1 cellular context compared by ENCODE assay signal in genomic region chr16:3065069-3065741, GRCh38.
TF ChIP-seq lines count a peak whose summit lies in the region.

A gene with protein sequence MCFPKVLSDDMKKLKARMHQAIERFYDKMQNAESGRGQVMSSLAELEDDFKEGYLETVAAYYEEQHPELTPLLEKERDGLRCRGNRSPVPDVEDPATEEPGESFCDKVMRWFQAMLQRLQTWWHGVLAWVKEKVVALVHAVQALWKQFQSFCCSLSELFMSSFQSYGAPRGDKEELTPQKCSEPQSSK (plus strand): TSS chr16:3065640. CDS start chr16:3065812, 172 bp downstream.

TF ChIP-seq in GM12878, 131 proteins besides CTCF, POLR2A, EP300 and RAD21 (continued from another document):
- TF ChIP-seq, protein P1, sequence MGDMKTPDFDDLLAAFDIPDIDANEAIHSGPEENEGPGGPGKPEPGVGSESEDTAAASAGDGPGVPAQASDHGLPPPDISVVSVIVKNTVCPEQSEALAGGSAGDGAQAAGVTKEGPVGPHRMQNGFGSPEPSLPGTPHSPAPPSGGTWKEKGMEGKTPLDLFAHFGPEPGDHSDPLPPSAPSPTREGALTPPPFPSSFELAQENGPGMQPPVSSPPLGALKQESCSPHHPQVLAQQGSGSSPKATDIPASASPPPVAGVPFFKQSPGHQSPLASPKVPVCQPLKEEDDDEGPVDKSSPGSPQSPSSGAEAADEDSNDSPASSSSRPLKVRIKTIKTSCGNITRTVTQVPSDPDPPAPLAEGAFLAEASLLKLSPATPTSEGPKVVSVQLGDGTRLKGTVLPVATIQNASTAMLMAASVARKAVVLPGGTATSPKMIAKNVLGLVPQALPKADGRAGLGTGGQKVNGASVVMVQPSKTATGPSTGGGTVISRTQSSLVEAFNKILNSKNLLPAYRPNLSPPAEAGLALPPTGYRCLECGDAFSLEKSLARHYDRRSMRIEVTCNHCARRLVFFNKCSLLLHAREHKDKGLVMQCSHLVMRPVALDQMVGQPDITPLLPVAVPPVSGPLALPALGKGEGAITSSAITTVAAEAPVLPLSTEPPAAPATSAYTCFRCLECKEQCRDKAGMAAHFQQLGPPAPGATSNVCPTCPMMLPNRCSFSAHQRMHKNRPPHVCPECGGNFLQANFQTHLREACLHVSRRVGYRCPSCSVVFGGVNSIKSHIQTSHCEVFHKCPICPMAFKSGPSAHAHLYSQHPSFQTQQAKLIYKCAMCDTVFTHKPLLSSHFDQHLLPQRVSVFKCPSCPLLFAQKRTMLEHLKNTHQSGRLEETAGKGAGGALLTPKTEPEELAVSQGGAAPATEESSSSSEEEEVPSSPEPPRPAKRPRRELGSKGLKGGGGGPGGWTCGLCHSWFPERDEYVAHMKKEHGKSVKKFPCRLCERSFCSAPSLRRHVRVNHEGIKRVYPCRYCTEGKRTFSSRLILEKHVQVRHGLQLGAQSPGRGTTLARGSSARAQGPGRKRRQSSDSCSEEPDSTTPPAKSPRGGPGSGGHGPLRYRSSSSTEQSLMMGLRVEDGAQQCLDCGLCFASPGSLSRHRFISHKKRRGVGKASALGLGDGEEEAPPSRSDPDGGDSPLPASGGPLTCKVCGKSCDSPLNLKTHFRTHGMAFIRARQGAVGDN (IDR thresholded peaks at IDR 0.05), result peak; percentile 23; the same call in 1 of the 2 replicates
- TF ChIP-seq NR2F1 (conservative IDR thresholded peaks at IDR 0.05), result 0 out of 2 replicates have a peak, but pooled peaks have one; percentile 38
- peak; percentile 86 to 88 for TF ChIP-seq IKZF2 (IDR thresholded peaks at IDR 0.05)
- TF ChIP-seq CREM (IDR thresholded peaks at IDR 0.05; ENCODE audit: low read depth), result peak; percentile 55; the same call in 1 of the 2 replicates
- no peak for TF ChIP-seq NRF1 (conservative IDR thresholded peaks at IDR 0.05; ENCODE audit: low read depth, low read length)
- TF ChIP-seq HDGF (IDR thresholded peaks at IDR 0.05), result peak; percentile 34; the same call in 1 of the 2 replicates
- peak; percentile 88 for TF ChIP-seq EED (IDR thresholded peaks at IDR 0.05; ENCODE audit: low read depth)
- TF ChIP-seq BHLHE40 (IDR thresholded peaks at IDR 0.05; ENCODE audit: borderline replicate concordance in 1 of 2, low read depth in 2 of 2, low read length in 1 of 2), result peak in 1 of 2 experiments; percentile 24; a peak in 1 of 4 replicates
- peak; percentile 86 for TF ChIP-seq TCF12 (IDR thresholded peaks at IDR 0.05; ENCODE audit: low read depth, low read length)
- peak; percentile 69 for TF ChIP-seq GATAD2B (conservative IDR thresholded peaks at IDR 0.05; ENCODE audit: low read depth)
- peak; percentile 74 for TF ChIP-seq CHD2 (IDR thresholded peaks at IDR 0.05; ENCODE audit: borderline replicate concordance, low read depth, low read length)
- peak; percentile 47; the same call in 1 of the 2 replicates for TF ChIP-seq IRF4 (IDR thresholded peaks at IDR 0.05; ENCODE audit: low read depth, low read length)
- no peak for TF ChIP-seq SMAD1 (IDR thresholded peaks at IDR 0.05; ENCODE audit: low read depth, partially characterized antibody)
- TF ChIP-seq RELA (IDR thresholded peaks at IDR 0.05; ENCODE audit: borderline replicate concordance, partially characterized antibody), result peak; percentile 93
- no peak for TF ChIP-seq FOXM1 (IDR thresholded peaks at IDR 0.05; ENCODE audit: low read depth, low read length)
- no peak for TF ChIP-seq SUPT20H (IDR thresholded peaks at IDR 0.05; ENCODE audit: borderline replicate concordance, control insufficient read depth, low read depth, low read length)
- no peak for TF ChIP-seq KLF5 (IDR thresholded peaks at IDR 0.05; ENCODE audit: partially characterized antibody)
- TF ChIP-seq LARP7 (IDR thresholded peaks at IDR 0.05), result 0 out of 2 replicates have a peak, but pooled peaks have one; percentile 32
- TF ChIP-seq IKZF1 (conservative IDR thresholded peaks at IDR 0.05), result peak; percentile 93
- TF ChIP-seq CREB1 (IDR thresholded peaks at IDR 0.05; ENCODE audit: low read depth), result peak; percentile 68
- peak; percentile 13; the same call in 1 of the 2 replicates for TF ChIP-seq TCF3 (IDR thresholded peaks at IDR 0.05; ENCODE audit: borderline replicate concordance, insufficient read depth, low read depth, low read length)
- TF ChIP-seq NKRF (conservative IDR thresholded peaks at IDR 0.05), result 0 out of 2 replicates have a peak, but pooled peaks have one; percentile 27
- TF ChIP-seq, protein P2, sequence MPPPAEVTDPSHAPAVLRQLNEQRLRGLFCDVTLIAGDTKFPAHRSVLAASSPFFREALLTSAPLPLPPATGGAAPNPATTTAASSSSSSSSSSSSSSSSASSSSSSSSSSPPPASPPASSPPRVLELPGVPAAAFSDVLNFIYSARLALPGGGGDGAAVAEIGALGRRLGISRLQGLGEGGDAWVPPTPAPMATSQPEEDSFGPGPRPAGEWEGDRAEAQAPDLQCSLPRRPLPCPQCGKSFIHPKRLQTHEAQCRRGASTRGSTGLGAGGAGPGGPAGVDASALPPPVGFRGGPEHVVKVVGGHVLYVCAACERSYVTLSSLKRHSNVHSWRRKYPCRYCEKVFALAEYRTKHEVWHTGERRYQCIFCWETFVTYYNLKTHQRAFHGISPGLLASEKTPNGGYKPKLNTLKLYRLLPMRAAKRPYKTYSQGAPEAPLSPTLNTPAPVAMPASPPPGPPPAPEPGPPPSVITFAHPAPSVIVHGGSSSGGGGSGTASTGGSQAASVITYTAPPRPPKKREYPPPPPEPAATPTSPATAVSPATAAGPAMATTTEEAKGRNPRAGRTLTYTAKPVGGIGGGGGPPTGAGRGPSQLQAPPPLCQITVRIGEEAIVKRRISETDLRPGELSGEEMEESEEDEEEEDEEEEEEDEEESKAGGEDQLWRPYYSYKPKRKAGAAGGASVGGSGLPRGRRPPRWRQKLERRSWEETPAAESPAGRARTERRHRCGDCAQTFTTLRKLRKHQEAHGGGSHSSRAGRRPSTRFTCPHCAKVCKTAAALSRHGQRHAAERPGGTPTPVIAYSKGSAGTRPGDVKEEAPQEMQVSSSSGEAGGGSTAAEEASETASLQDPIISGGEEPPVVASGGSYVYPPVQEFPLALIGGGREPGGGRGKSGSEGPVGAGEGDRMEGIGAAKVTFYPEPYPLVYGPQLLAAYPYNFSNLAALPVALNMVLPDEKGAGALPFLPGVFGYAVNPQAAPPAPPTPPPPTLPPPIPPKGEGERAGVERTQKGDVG (CRISPR knock-in tag; IDR thresholded peaks at IDR 0.05), result no peak
- no peak for TF ChIP-seq SREBF2 (IDR thresholded peaks at IDR 0.05; ENCODE audit: low read length)
- TF ChIP-seq MTA2 (IDR thresholded peaks at IDR 0.05; ENCODE audit: low read depth), result peak; percentile 53; the same call in 1 of the 2 replicates
- TF ChIP-seq DPF2 (IDR thresholded peaks at IDR 0.05), result peak; percentile 88
- peak; percentile 98 for TF ChIP-seq ATF7 (IDR thresholded peaks at IDR 0.05; ENCODE audit: low read depth)
- TF ChIP-seq YY1 (IDR thresholded peaks at IDR 0.05; ENCODE audit: low read depth, low read length), result no peak
- no peak for TF ChIP-seq HDAC6 (IDR thresholded peaks at IDR 0.05; ENCODE audit: unreplicated experiment)
- TF ChIP-seq MEF2B (IDR thresholded peaks at IDR 0.05; ENCODE audit: partially characterized antibody, poor library complexity, severe bottlenecking), result peak; percentile 18
- TF ChIP-seq RELB (IDR thresholded peaks at IDR 0.05; ENCODE audit: low read depth), result peak; percentile 92
- peak; percentile 57 for TF ChIP-seq POLR2AphosphoS5 (IDR thresholded peaks at IDR 0.05; ENCODE audit: low read length)
